12 cellular contexts compared by ENCODE assay signal in the genomic region with DNA sequence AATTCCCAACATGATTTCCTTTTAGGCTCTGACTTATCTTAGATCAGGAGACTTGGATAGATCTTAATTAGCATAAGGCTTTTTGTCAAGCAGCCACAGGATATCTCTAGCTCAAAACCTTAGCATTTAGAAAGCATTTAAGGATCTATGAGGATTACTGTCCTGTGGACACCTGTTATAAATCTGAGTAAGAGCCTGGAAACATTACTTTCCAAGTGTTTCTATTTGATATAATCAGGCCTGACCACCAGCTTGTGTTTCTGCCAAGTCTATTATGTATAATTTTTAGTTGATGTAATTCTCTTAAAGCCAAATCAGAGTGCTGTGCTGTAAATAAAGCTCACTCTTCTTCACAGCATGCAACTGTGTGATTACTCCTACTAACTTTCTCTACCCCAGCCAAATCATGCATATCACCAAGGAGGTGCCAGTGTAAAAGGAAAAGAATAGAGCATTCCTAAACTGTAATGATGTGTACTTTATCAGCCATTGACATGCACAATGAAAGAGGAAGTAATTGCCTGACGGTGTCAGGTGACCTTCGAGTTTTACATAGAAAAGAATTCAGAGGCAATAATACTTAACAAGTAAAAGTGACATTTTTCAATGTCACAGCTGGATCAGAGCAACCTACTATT.
DNase-seq lines count a peak whose midpoint lies in the region; ATAC-seq, FAIRE-seq and TF ChIP-seq lines count a peak whose summit lies in the region.
"Had no signal": no experiment of that assay in that cellular context is flagged by ENCODE, and none has a peak within 500 bp of the region (broad histone marks: within the 10 kb centered on the region; RNA-seq: fewer than 3 reads in every experiment).

No MANE protein-coding gene starts in this region.

- H3K9me3 ChIP-seq in SU-DHL-6 (ENCODE audit: insufficient read depth, low read length) (no peaks in the 10 kb centered on the region), heart left ventricle (no peaks in the 10 kb centered on the region)
- H3K9me3 ChIP-seq: prostate gland had no signal

- no peaks in the 10 kb centered on the region for H3K36me3 ChIP-seq in SU-DHL-6 (ENCODE audit: low read length)
- no peaks in the 10 kb centered on the region for H3K36me3 ChIP-seq in heart left ventricle
- H3K36me3 ChIP-seq: prostate gland had no signal

- H3F3A ChIP-seq in SU-DHL-6 (ENCODE audit: insufficient read depth) = no peaks in the 10 kb centered on the region

- 20 to 42% (median 24%) methylated on average over 2 of the region's 2 CpGs for WGBS in heart left ventricle, 4 donors

- H4K20me1 ChIP-seq in SU-DHL-6 (ENCODE audit: low read depth, low read length) = no peaks in the 10 kb centered on the region

- H3K4me1 ChIP-seq in heart left ventricle = no peaks in the 10 kb centered on the region
- H3K4me1 ChIP-seq: prostate gland had no signal

- TF ChIP-seq CTCF in D721Med (IDR thresholded peaks at IDR 0.05; ENCODE audit: insufficient read depth, missing control alignments) (no peak), SU-DHL-6 (IDR thresholded peaks at IDR 0.05; ENCODE audit: insufficient read depth, low read length, poor library complexity, severe bottlenecking) (no peak), heart left ventricle (IDR thresholded peaks at IDR 0.05) (no peak)

- no peak overlapping the region for H3K9ac ChIP-seq in SU-DHL-6 (ENCODE audit: low read length)

- H2AFZ ChIP-seq in SU-DHL-6 (ENCODE audit: low read depth, low read length, severe bottlenecking) = peak overlapping the region; percentile 69

- no peak for TF ChIP-seq POLR2A in heart left ventricle (IDR thresholded peaks at IDR 0.05)

- no peak for DNase-seq in D721Med (ENCODE audit: insufficient read length, low spot score)
- DNase-seq in NCI-H1048 (lab: John Stamatoyannopoulos, UW) = peak; percentile 44
- peak; percentile 47 for DNase-seq in iPS-NIHi11 (ENCODE audit: low spot score)
- DNase-seq in HuH-7.5 (ENCODE audit: low spot score) = no peak
- DNase-seq in heart left ventricle = no peak
- no peak for DNase-seq in HK-2 (ENCODE audit: unreplicated experiment)
- DNase-seq: activated T-cell treated with anti-CD3 and anti-CD28 coated beads, Interleukin-2, amount 50 U/mL, for 4 hours; DMS53; NCI-H1436 treated with DMSO at 0.1 percent for 48 hours had no signal

- H3K4me3 ChIP-seq in SU-DHL-6 (ENCODE audit: insufficient read depth, low read length, poor library complexity, severe bottlenecking) = no peak overlapping the region
- H3K4me3 ChIP-seq in heart left ventricle = no peak overlapping the region
- H3K4me3 ChIP-seq: prostate gland had no signal

- no peak overlapping the region for H3K27ac ChIP-seq in SU-DHL-6 (ENCODE audit: low read depth, low read length)
- no peak overlapping the region for H3K27ac ChIP-seq in heart left ventricle
- H3K27ac ChIP-seq: prostate gland had no signal

- no peaks in the 10 kb centered on the region for H3K9me2 ChIP-seq in SU-DHL-6 (replicated peaks; ENCODE audit: insufficient read depth, low read length)

- ATAC-seq in HG02885 (IDR thresholded peaks at IDR 0.05; ENCODE audit: poor library complexity, unreplicated experiment) = no peak
- no peak for ATAC-seq in heart left ventricle
- ATAC-seq: activated T-cell treated with anti-CD3 and anti-CD28 coated beads, Interleukin-2, amount 50 U/mL, for 4 hours had no signal

- intact Hi-C loops in heart left ventricle (cut with DNase I) = no loop called here

- H3K27me3 ChIP-seq in SU-DHL-6 (ENCODE audit: low read length) = no peaks in the 10 kb centered on the region
- H3K27me3 ChIP-seq in heart left ventricle = no peaks in the 10 kb centered on the region

- H3K4me2 ChIP-seq in SU-DHL-6 (ENCODE audit: low read depth, low read length, poor library complexity, severe bottlenecking) = peak overlapping the region; percentile 23

- FAIRE-seq in D721Med (lab: Jason Lieb, UNC) = peak; percentile 84

- no peaks in the 10 kb centered on the region for H3K79me2 ChIP-seq in SU-DHL-6 (ENCODE audit: insufficient read depth, low read length)

Comparison
In these comparisons a context has a peak if more than half of its experiments do, and no peak if none do; other contexts are left out.
1. DNase-seq: peak in NCI-H1048 (single experiment) and iPS-NIHi11 (single experiment); none in D721Med (single experiment), HuH-7.5 (single experiment), heart left ventricle (0 of 5) and HK-2 (single experiment).